In genomic region chr14:35897616-35898111, GRCh38 we compare ENCODE assay signal across 10 cellular contexts.
A peak's percentile ranks its signal among the peaks of the same experiment; 100 is the strongest.
DNase-seq lines count a peak whose midpoint lies in the region; ATAC-seq and TF ChIP-seq lines count a peak whose summit lies in the region.
"Had no signal": no experiment of that assay in that cellular context is flagged by ENCODE, and none has a peak within 500 bp of the region (broad histone marks: within the 10 kb centered on the region; RNA-seq: fewer than 3 reads in every experiment).

No MANE protein-coding gene starts in this region.

- H2AFZ ChIP-seq in hepatocyte: no peak overlapping the region

- H3K4me3 Mint-ChIP-seq in activated naive CD8-positive, alpha-beta T cell treated with anti-CD3 and anti-CD28 coated beads for 36 hours: no peak overlapping the region
- H3K4me3 Mint-ChIP-seq: CD4-positive, alpha-beta memory T cell; T-cell had no signal

- H3K9me3 ChIP-seq in hepatocyte (ENCODE audit: low read depth): no peaks in the 10 kb centered on the region

- no peaks in the 10 kb centered on the region for H3K36me3 ChIP-seq in hepatocyte (replicated peaks; ENCODE audit: insufficient read depth, low read depth)

- H3K9me2 ChIP-seq in hepatocyte (replicated peaks; ENCODE audit: insufficient read depth): no peaks in the 10 kb centered on the region

- H3K4me1 ChIP-seq in hepatocyte (ENCODE audit: insufficient read depth): no peaks in the 10 kb centered on the region

- no peaks in the 10 kb centered on the region for H4K20me1 ChIP-seq in hepatocyte (ENCODE audit: insufficient read depth, poor library complexity, severe bottlenecking)

- DNase-seq in NCI-H82 (lab: John Stamatoyannopoulos, UW): peak; percentile 92
- peak; percentile 97 for DNase-seq in globus pallidus (ENCODE audit: low spot score)
- peak; percentile 67 for DNase-seq in retina
- DNase-seq in activated effector memory CD4-positive, alpha-beta T cell treated with Interleukin-2 at 50 U/mL for 16 hours: no peak
- DNase-seq in hepatocyte (ENCODE audit: low spot score): no peak
- no peak for DNase-seq in activated naive CD8-positive, alpha-beta T cell treated with anti-CD3 and anti-CD28 coated beads for 36 hours
- DNase-seq: activated CD4-positive, alpha-beta T cell treated with anti-CD3 and anti-CD28 coated beads for 4 hours; CD4-positive, alpha-beta memory T cell; T-cell had no signal

- H3K79me2 ChIP-seq in hepatocyte: no peaks in the 10 kb centered on the region

- H3K4me1 Mint-ChIP-seq in activated naive CD8-positive, alpha-beta T cell treated with anti-CD3 and anti-CD28 coated beads for 36 hours: no peaks in the 10 kb centered on the region
- H3K4me1 Mint-ChIP-seq: CD4-positive, alpha-beta memory T cell; T-cell had no signal

- H3K27ac ChIP-seq in hepatocyte: no peak overlapping the region

- no peaks in the 10 kb centered on the region for H3K27me3 Mint-ChIP-seq in activated naive CD8-positive, alpha-beta T cell treated with anti-CD3 and anti-CD28 coated beads for 36 hours

- H3K27ac Mint-ChIP-seq in activated naive CD8-positive, alpha-beta T cell treated with anti-CD3 and anti-CD28 coated beads for 36 hours: no peak overlapping the region
- H3K27ac Mint-ChIP-seq: CD4-positive, alpha-beta memory T cell; T-cell had no signal

- peaks cover 37% of the 10 kb centered on the region for H3K9me3 Mint-ChIP-seq in activated naive CD8-positive, alpha-beta T cell treated with anti-CD3 and anti-CD28 coated beads for 36 hours

- no peak for TF ChIP-seq CTCF in hepatocyte (IDR thresholded peaks at IDR 0.05; ENCODE audit: poor library complexity)

- peaks cover 14% of the 10 kb centered on the region for H3K36me3 Mint-ChIP-seq in activated naive CD8-positive, alpha-beta T cell treated with anti-CD3 and anti-CD28 coated beads for 36 hours

- H3K4me3 ChIP-seq in hepatocyte: no peak overlapping the region

- H3K4me2 ChIP-seq in hepatocyte: no peak overlapping the region

- no peaks in the 10 kb centered on the region for H3K27me3 ChIP-seq in hepatocyte

- 77% methylated on average over 4 of the region's 4 CpGs for WGBS in hepatocyte (ENCODE audit: low lambda C conversion rate, missing lambda C conversion rate)

- ATAC-seq in GM18909 (IDR thresholded peaks at IDR 0.05; ENCODE audit: poor library complexity, unreplicated experiment): peak; percentile 47
- ATAC-seq: T-cell had no signal

Comparison
In these comparisons a context has a peak if more than half of its experiments do, and no peak if none do; other contexts are left out.
1. DNase-seq: peak in NCI-H82 (single experiment), globus pallidus (single experiment) and retina (single experiment); none in activated effector memory CD4-positive, alpha-beta T cell treated with Interleukin-2 at 50 U/mL for 16 hours (single experiment), hepatocyte (single experiment) and activated naive CD8-positive, alpha-beta T cell treated with anti-CD3 and anti-CD28 coated beads for 36 hours (single experiment).